ENCODE assay signal across 17 cellular contexts in the genomic region with DNA sequence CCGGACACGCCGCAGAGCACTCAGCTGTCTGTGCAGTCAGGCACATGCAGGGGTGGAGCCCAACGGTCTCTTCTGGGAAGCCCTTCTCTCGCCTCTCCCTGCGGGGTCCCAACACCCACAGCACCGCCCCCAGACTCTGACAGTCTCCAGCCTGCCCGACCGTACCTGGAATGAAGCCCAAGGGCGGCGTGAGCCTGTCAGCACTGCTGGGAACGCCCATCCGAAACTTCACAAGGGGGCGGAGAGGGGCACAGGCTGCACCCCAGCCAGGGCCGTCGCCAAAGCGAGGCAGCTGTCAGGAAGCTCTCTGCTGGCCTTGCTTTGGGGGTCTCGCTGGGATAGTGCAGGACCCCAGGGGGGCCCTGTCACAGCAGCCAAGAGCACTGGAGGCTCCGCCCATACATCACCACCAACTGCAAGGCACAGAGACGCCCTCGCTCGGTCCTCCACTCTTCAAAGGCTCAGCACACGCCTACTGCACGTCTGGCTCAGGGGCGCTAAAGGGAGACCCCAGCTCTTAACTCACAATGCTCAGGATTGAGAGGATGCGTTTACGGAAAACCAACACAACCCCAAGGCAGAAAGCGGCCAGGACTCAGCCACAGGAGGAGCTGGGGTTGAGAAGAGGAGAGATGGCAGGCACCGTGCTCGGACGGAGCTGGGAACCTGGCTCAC.
"Had no signal": no experiment of that assay in that cellular context is flagged by ENCODE, and none has a peak within 500 bp of the region (broad histone marks: within the 10 kb centered on the region; RNA-seq: fewer than 3 reads in every experiment).

No MANE protein-coding gene starts in this region.

- H3K4me1 Mint-ChIP-seq: activated CD4-positive, alpha-beta memory T cell treated with anti-CD3 and anti-CD28 coated beads, Interleukin-2, amount 10 ng/mL, durations not matched to agents 7 days and 5 days; activated CD4-positive, alpha-beta T cell treated with anti-CD3 and anti-CD28 coated beads for 36 hours; natural killer cell had no signal

- H3K27ac Mint-ChIP-seq: activated CD4-positive, alpha-beta memory T cell treated with anti-CD3 and anti-CD28 coated beads, Interleukin-2, amount 10 ng/mL, durations not matched to agents 7 days and 5 days; activated CD4-positive, alpha-beta T cell treated with anti-CD3 and anti-CD28 coated beads for 36 hours; memory B cell; natural killer cell had no signal

- DNase-seq: activated CD4-positive, alpha-beta memory T cell treated with anti-CD3 and anti-CD28 coated beads, Interleukin-2, amount 10 ng/mL, durations not matched to agents 7 days and 5 days; activated CD4-positive, alpha-beta T cell treated with anti-CD3 and anti-CD28 coated beads for 36 hours; activated gamma-delta T cell; activated T-cell treated with anti-CD3 and anti-CD28 coated beads, Interleukin-2, amount 50 U/mL, for 48 hours; natural killer cell; stimulated activated naive CD8-positive, alpha-beta T cell treated with anti-CD3 and anti-CD28 coated beads, Interleukin-15, amount 100 ng/mL, for 72 hours; T-helper 9 cell; testis had no signal

- H3K36me3 ChIP-seq: cardiac muscle cell, prostate gland, right lobe of liver, uterus had no signal

- ATAC-seq: activated CD4-positive, alpha-beta T cell treated with anti-CD3 and anti-CD28 coated beads for 36 hours; activated naive CD4-positive, alpha-beta T cell treated with anti-CD3 and anti-CD28 coated beads, Interleukin-2, amount 50 U/mL, for 72 hours; left lobe of liver; natural killer cell; right lobe of liver; stimulated activated naive CD8-positive, alpha-beta T cell treated with anti-CD3 and anti-CD28 coated beads, Interleukin-15, amount 100 ng/mL, for 72 hours had no signal

- H3K27me3 ChIP-seq: cardiac muscle cell, right lobe of liver, testis, uterus had no signal

- H3K27ac ChIP-seq: prostate gland, right lobe of liver, testis, uterus had no signal

- H3K36me3 Mint-ChIP-seq: natural killer cell had no signal

- FAIRE-seq: endometrium, islet of Langerhans had no signal

- H3K9me3 ChIP-seq: prostate gland, right lobe of liver, testis, uterus had no signal

- H3K4me3 Mint-ChIP-seq: activated CD4-positive, alpha-beta memory T cell treated with anti-CD3 and anti-CD28 coated beads, Interleukin-2, amount 10 ng/mL, durations not matched to agents 7 days and 5 days; activated CD4-positive, alpha-beta T cell treated with anti-CD3 and anti-CD28 coated beads for 36 hours; memory B cell; natural killer cell; stimulated activated naive CD8-positive, alpha-beta T cell treated with anti-CD3 and anti-CD28 coated beads, Interleukin-15, amount 100 ng/mL, for 72 hours had no signal

- H3K4me1 ChIP-seq: right lobe of liver had no signal

- H3K4me3 ChIP-seq: cardiac muscle cell, prostate gland, right lobe of liver, testis, uterus had no signal

- H3K9me3 Mint-ChIP-seq: activated CD4-positive, alpha-beta memory T cell treated with anti-CD3 and anti-CD28 coated beads, Interleukin-2, amount 10 ng/mL, durations not matched to agents 7 days and 5 days; activated naive CD4-positive, alpha-beta T cell treated with anti-CD3 and anti-CD28 coated beads, Interleukin-2, amount 50 U/mL, for 72 hours; memory B cell; natural killer cell; stimulated activated naive CD8-positive, alpha-beta T cell treated with anti-CD3 and anti-CD28 coated beads, Interleukin-15, amount 100 ng/mL, for 72 hours had no signal

- H3K27me3 Mint-ChIP-seq: activated CD4-positive, alpha-beta memory T cell treated with anti-CD3 and anti-CD28 coated beads, Interleukin-2, amount 10 ng/mL, durations not matched to agents 7 days and 5 days; activated CD4-positive, alpha-beta T cell treated with anti-CD3 and anti-CD28 coated beads for 36 hours; memory B cell; stimulated activated naive CD8-positive, alpha-beta T cell treated with anti-CD3 and anti-CD28 coated beads, Interleukin-15, amount 100 ng/mL, for 72 hours had no signal
